ENCODE assay signal across 1 cellular context in the genomic region with DNA sequence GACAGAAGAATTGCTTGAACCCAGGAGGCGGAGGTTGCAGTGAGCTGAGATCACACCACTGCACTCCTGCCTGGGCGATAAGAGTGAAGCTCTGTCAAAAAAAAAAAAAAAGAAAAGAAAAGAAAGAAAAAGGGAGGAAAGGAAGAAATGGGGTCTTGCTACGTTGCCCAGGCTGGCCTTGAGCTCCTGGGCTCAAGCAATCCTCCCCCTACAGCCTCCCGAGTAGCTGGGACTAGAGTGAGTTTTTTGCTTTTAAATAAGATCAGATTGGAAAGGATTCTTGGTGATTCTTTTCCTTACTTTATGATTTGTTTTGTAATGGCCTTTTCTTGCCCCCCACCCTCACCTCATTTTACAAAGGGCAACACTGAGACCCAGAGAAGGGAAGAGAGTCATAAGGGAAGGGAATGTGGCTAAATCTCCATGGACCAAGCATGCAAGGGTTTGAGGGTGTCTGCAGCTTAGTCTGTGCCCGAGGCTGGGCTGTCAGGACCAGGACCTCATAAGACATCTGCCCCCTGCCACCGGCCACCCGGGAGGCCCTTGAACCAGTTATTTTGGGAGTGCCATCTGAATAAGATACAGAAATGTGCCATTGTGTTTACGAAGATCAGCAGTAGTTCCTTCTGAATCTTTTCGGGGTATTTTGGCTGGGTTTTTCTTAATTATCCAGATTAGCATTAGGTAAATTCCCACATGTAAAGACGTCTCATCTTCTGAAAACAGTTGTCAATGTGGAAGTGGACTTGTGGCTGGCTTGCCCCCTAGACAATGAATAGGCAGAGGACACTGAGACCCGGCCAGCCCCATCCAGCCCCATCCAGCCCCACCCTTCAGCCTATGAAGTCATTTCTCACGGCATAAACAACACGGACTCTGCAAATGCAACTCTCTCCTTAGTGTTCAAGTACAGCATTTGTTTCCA.
TF ChIP-seq lines count a peak whose summit lies in the region.

No MANE protein-coding gene starts in this region.

TF ChIP-seq in HEK293, 187 proteins besides CTCF, POLR2A, EP300 and RAD21:
- TF ChIP-seq ZNF544 (tag by site-specific recombination; IDR thresholded peaks at IDR 0.05) (no peak), ZNF121 (tag by site-specific recombination; IDR thresholded peaks at IDR 0.05) (0 out of 2 replicates have a peak, but pooled peaks have one; percentile 37)
